8 cellular contexts compared by ENCODE assay signal in genomic region chr20:19211661-19212523, GRCh38. TPM values are rescaled to one million over a fixed set of nuclear protein-coding genes. Genes with fewer than 3 reads are reported as not detected.
DNase-seq lines count a peak whose midpoint lies in the region; ATAC-seq and FAIRE-seq lines count a peak whose summit lies in the region.

No MANE protein-coding gene starts in this region.

- H3K36me3 ChIP-seq in endocrine pancreas (ENCODE audit: control insufficient read depth, insufficient read depth, low read length) = no peaks in the 10 kb centered on the region

- in situ Hi-C loops in ACHN (cut with HindIII; ENCODE audit: low pct_ligation_motif_present, low pct_unique_long_range_greater_than_20kb, low sequenced_read_pairs) = no loop called here

- no peaks in the 10 kb centered on the region for H3K4me1 ChIP-seq in endocrine pancreas (ENCODE audit: control insufficient read depth, insufficient read depth, low read length)

- peaks cover 1% of the 10 kb centered on the region for H3K27me3 ChIP-seq in endocrine pancreas (ENCODE audit: control insufficient read depth, insufficient read depth, low read length)

- H3K9ac ChIP-seq in endocrine pancreas (ENCODE audit: control insufficient read depth, insufficient read depth, low read length) = peak overlapping the region; percentile 49

- no peak for FAIRE-seq in HTR-8/SVneo (lab: Jason Lieb, UNC)
- FAIRE-seq in RCC 7860 (lab: Jason Lieb, UNC) = no peak

- peak; percentile 8 for DNase-seq in EL
- DNase-seq in NCI-H1694 treated with DMSO at 0.1 percent for 48 hours (lab: John Stamatoyannopoulos, UW) = peak; percentile 11
- DNase-seq in mucosa of gallbladder (ENCODE audit: low spot score) = peak; percentile 49
- no peak for DNase-seq in HTR-8/SVneo (ENCODE audit: insufficient read length, low spot score)
- no peak for DNase-seq in ACHN
- DNase-seq in RCC 7860 (ENCODE audit: low spot score) = no peak

- no peak overlapping the region for H3K4me3 ChIP-seq in endocrine pancreas (ENCODE audit: control insufficient read depth, insufficient read depth, low read length)

- no peaks in the 10 kb centered on the region for H3K9me3 ChIP-seq in endocrine pancreas (ENCODE audit: control insufficient read depth, low read length)

- no peak for ATAC-seq in HG02852 (IDR thresholded peaks at IDR 0.05; ENCODE audit: unreplicated experiment)

RNA-seq across cellular contexts. Expression of gene SLC24A3, which starts 0.6 kb away (rescaled TPM):
- 19.9 TPM for total RNA-seq in mucosa of gallbladder

Comparison
In these comparisons a context has a peak if more than half of its experiments do, and no peak if none do; other contexts are left out.
1. DNase-seq: peak in EL (single experiment), NCI-H1694 treated with DMSO at 0.1 percent for 48 hours (single experiment) and mucosa of gallbladder (single experiment); none in HTR-8/SVneo (single experiment), ACHN (single experiment) and RCC 7860 (single experiment).